In the genomic region with DNA sequence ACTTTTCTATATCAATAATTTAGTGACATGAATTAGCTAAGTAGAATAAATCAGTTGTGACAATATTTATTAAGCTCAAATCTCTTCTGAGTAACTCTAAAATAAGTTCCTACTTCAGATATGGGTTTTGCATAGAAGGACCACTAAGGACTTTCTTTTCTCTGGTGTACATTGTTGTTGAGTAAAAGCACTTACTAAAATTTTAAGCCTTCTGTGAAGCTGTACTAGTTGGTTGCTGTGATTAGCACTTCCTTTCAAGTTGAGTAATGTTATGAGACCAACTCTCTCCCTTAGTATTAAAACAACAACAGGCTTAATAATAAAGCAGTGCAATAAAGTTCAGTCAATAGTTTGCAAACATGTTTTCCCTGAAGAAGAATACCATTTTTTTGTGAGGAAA, we compare ENCODE assay signal across 11 cellular contexts.
A peak's percentile ranks its signal among the peaks of the same experiment; 100 is the strongest.
DNase-seq lines count a peak whose midpoint lies in the region; ATAC-seq lines count a peak whose summit lies in the region.
"Had no signal": no experiment of that assay in that cellular context is flagged by ENCODE, and none has a peak within 500 bp of the region (broad histone marks: within the 10 kb centered on the region; RNA-seq: fewer than 3 reads in every experiment).

No MANE protein-coding gene starts in this region.

- ATAC-seq in GM18517 (IDR thresholded peaks at IDR 0.05; ENCODE audit: unreplicated experiment): peak; percentile 73
- ATAC-seq in GM21423 (IDR thresholded peaks at IDR 0.05; ENCODE audit: unreplicated experiment): peak; percentile 64
- ATAC-seq in HG02970 (IDR thresholded peaks at IDR 0.05; ENCODE audit: low FRiP score, unreplicated experiment): peak; percentile 60
- ATAC-seq in HG03521 (IDR thresholded peaks at IDR 0.05; ENCODE audit: unreplicated experiment): peak; percentile 74
- ATAC-seq in activated T-cell treated with anti-CD3 and anti-CD28 coated beads, Interleukin-2, amount 50 U/mL, for 4 hours: no peak

- no peaks in the 10 kb centered on the region for H3K27me3 Mint-ChIP-seq in activated T-cell treated with anti-CD3 and anti-CD28 coated beads, Interleukin-2, amount 50 U/mL, for 4 hours (ENCODE audit: low read depth)
- H3K27me3 Mint-ChIP-seq: activated naive CD8-positive, alpha-beta T cell treated with anti-CD3 and anti-CD28 coated beads, Interleukin-2, amount 10 ng/mL, durations not matched to agents 7 days and 5 days had no signal

- DNase-seq in KBM-7 (no peak), NCI-H2196 treated with DMSO at 0.1 percent for 48 hours (lab: John Stamatoyannopoulos, UW; ENCODE audit: unreplicated experiment) (no peak), iPS-NIHi7 (ENCODE audit: extremely low spot score) (no peak)
- DNase-seq in activated T-cell treated with anti-CD3 and anti-CD28 coated beads, Interleukin-2, amount 50 U/mL, for 4 hours: no peak
- DNase-seq: activated naive CD8-positive, alpha-beta T cell treated with anti-CD3 and anti-CD28 coated beads, Interleukin-2, amount 10 ng/mL, durations not matched to agents 7 days and 5 days; EL; NCI-H446 had no signal

- no peaks in the 10 kb centered on the region for H3K36me3 Mint-ChIP-seq in activated T-cell treated with anti-CD3 and anti-CD28 coated beads, Interleukin-2, amount 50 U/mL, for 4 hours (ENCODE audit: insufficient read depth)
- H3K36me3 Mint-ChIP-seq: activated naive CD8-positive, alpha-beta T cell treated with anti-CD3 and anti-CD28 coated beads, Interleukin-2, amount 10 ng/mL, durations not matched to agents 7 days and 5 days had no signal

- H3K4me1 Mint-ChIP-seq in activated T-cell treated with anti-CD3 and anti-CD28 coated beads, Interleukin-2, amount 50 U/mL, for 4 hours (ENCODE audit: low read depth): peaks cover 2% of the 10 kb centered on the region

- H3K9me3 Mint-ChIP-seq in activated T-cell treated with anti-CD3 and anti-CD28 coated beads, Interleukin-2, amount 50 U/mL, for 4 hours: peaks cover 9% of the 10 kb centered on the region
- H3K9me3 Mint-ChIP-seq: activated naive CD8-positive, alpha-beta T cell treated with anti-CD3 and anti-CD28 coated beads, Interleukin-2, amount 10 ng/mL, durations not matched to agents 7 days and 5 days had no signal

- no peak overlapping the region for H3K4me3 Mint-ChIP-seq in activated T-cell treated with anti-CD3 and anti-CD28 coated beads, Interleukin-2, amount 50 U/mL, for 4 hours
- H3K4me3 Mint-ChIP-seq: activated naive CD8-positive, alpha-beta T cell treated with anti-CD3 and anti-CD28 coated beads, Interleukin-2, amount 10 ng/mL, durations not matched to agents 7 days and 5 days had no signal

- in situ Hi-C loops in KBM-7 (cut with MboI; ENCODE audit: low pct_unique_long_range_greater_than_20kb, low sequenced_read_pairs): no loop called here

Comparison
In these comparisons a context has a peak if more than half of its experiments do, and no peak if none do; other contexts are left out.
1. ATAC-seq: peak in GM18517 (single experiment), GM21423 (single experiment), HG02970 (single experiment) and HG03521 (single experiment); none in activated T-cell treated with anti-CD3 and anti-CD28 coated beads, Interleukin-2, amount 50 U/mL, for 4 hours (0 of 2).